ENCODE assay signal across 11 cellular contexts in genomic region chr10:7184660-7185366, GRCh38.
DNase-seq lines count a peak whose midpoint lies in the region; ATAC-seq and TF ChIP-seq lines count a peak whose summit lies in the region.
"Had no signal": no experiment of that assay in that cellular context is flagged by ENCODE, and none has a peak within 500 bp of the region (broad histone marks: within the 10 kb centered on the region; RNA-seq: fewer than 3 reads in every experiment).

No MANE protein-coding gene starts in this region.

- no peak overlapping the region for H3K27ac ChIP-seq in gastroesophageal sphincter

- 88 to 89% methylated on average over 13 to 14 of the region's 14 CpGs for WGBS in gastroesophageal sphincter (ENCODE audit: low coverage in 1 of 2), 2 donors

- no peaks in the 10 kb centered on the region for H3K4me1 ChIP-seq in gastroesophageal sphincter

- no peaks in the 10 kb centered on the region for H3K27me3 ChIP-seq in gastroesophageal sphincter

- TF ChIP-seq POLR2A in gastroesophageal sphincter (IDR thresholded peaks at IDR 0.05), result no peak

- H3K4me3 ChIP-seq in LNCaP clone FGC (ENCODE audit: low read depth, low read length) (no peak overlapping the region), gastroesophageal sphincter (no peak overlapping the region)
- H3K4me3 ChIP-seq: smooth muscle cell had no signal

- H3K36me3 ChIP-seq in gastroesophageal sphincter, result peaks cover 0 to 25% of the 10 kb centered on the region in 2 donors

- TF ChIP-seq EP300 in gastroesophageal sphincter (IDR thresholded peaks at IDR 0.05), result no peak

- ATAC-seq in GM18909 (IDR thresholded peaks at IDR 0.05; ENCODE audit: poor library complexity, unreplicated experiment) (peak; percentile 60), gastroesophageal sphincter (peak; percentile 41), GM19397 (IDR thresholded peaks at IDR 0.05; ENCODE audit: unreplicated experiment) (no peak), HG03469 (IDR thresholded peaks at IDR 0.05; ENCODE audit: unreplicated experiment) (no peak)
- ATAC-seq: HCT116 had no signal

- TF ChIP-seq CTCF in LNCaP clone FGC (IDR thresholded peaks at IDR 0.05; ENCODE audit: control insufficient read depth, extremely low read depth, insufficient read depth) (no peak), gastroesophageal sphincter (IDR thresholded peaks at IDR 0.05) (no peak)

- peak; percentile 71 for DNase-seq in Ammon's horn (ENCODE audit: low spot score)
- peak; percentile 18 for DNase-seq in LNCaP clone FGC (ENCODE audit: low read depth)
- no peak for DNase-seq in GOT3 (lab: John Stamatoyannopoulos, UW)
- DNase-seq in NCI-H146 (lab: John Stamatoyannopoulos, UW), result no peak
- DNase-seq: NCI-H1694 had no signal

- no peaks in the 10 kb centered on the region for H3K9me3 ChIP-seq in gastroesophageal sphincter

Comparison
In these comparisons a context has a peak if more than half of its experiments do, and no peak if none do; other contexts are left out.
1. DNase-seq: peak in Ammon's horn (single experiment) and LNCaP clone FGC (single experiment); none in GOT3 (single experiment) and NCI-H146 (single experiment).
2. ATAC-seq: peak in GM18909 (single experiment) and gastroesophageal sphincter (single experiment); none in GM19397 (single experiment) and HG03469 (single experiment).